Comparison of ENCODE assay signal across 8 cellular contexts in genomic region chr1:203006948-203007871, GRCh38.
DNase-seq lines count a peak whose midpoint lies in the region; ATAC-seq lines count a peak whose summit lies in the region.

A gene with protein sequence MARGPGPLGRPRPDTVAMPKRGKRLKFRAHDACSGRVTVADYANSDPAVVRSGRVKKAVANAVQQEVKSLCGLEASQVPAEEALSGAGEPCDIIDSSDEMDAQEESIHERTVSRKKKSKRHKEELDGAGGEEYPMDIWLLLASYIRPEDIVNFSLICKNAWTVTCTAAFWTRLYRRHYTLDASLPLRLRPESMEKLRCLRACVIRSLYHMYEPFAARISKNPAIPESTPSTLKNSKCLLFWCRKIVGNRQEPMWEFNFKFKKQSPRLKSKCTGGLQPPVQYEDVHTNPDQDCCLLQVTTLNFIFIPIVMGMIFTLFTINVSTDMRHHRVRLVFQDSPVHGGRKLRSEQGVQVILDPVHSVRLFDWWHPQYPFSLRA (plus strand): TSS chr1:203007374. CDS start chr1:203007466, 92 bp downstream.

- DNase-seq in AML-193 (lab: John Stamatoyannopoulos, UW) (peak; percentile 90 to 93), GM19238 (ENCODE audit: insufficient read length, low spot score) (peak; percentile 78), NCI-H524 treated with DMSO at 0.1 percent for 48 hours (lab: John Stamatoyannopoulos, UW) (peak; percentile 73), kidney glomerular epithelial cell (lab: John Stamatoyannopoulos, UW) (peak; percentile 94)
- DNase-seq in activated CD4-positive, alpha-beta T cell treated with anti-CD3 and anti-CD28 coated beads for 4 hours: peak; percentile 95
- peak; percentile 78 to 87 for DNase-seq in stimulated activated CD4-positive, alpha-beta T cell treated with anti-CD3 and anti-CD28 coated beads, Interleukin-1b, Interleukin-23, amount 100 ng/mL, for 1 hour (ENCODE audit: low read depth in 2 of 2)

- ATAC-seq in HG03442 (IDR thresholded peaks at IDR 0.05; ENCODE audit: unreplicated experiment): peak; percentile 90

- H3K27ac ChIP-seq in cingulate gyrus (ENCODE audit: low read depth, low read length): peak within 1 kb of the TSS; percentile 91

Comparison
In these comparisons a context has a peak if more than half of its experiments do, and no peak if none do; other contexts are left out.
1. Peak in every context shown above with its lines: DNase-seq, ATAC-seq and H3K27ac ChIP-seq.